ENCODE assay signal across 8 cellular contexts in genomic region chr5:56588636-56589485, GRCh38.
DNase-seq lines count a peak whose midpoint lies in the region; ATAC-seq, FAIRE-seq and TF ChIP-seq lines count a peak whose summit lies in the region.

No MANE protein-coding gene starts in this region.

- H3K27ac Mint-ChIP-seq in IgD-negative memory B cell = peak overlapping the region; percentile 97 to 100 (median 100)
- H3K27ac Mint-ChIP-seq in activated T-helper 1 cell treated with anti-CD3 and anti-CD28 coated beads, Interleukin-12 subunit alpha, Interleukin-12 subunit beta, Interleukin-2, Interleukin-4 antibody, amounts not matched to agents 30 ng/mL and 10 ng/mL and 1 ng/mL, durations not matched to agents 14 hours and 24 hours and 36 hours = peak overlapping the region; percentile 78

- H3K4me3 ChIP-seq in lower lobe of right lung = no peak overlapping the region

- no peaks in the 10 kb centered on the region for H3K9me3 ChIP-seq in lower lobe of right lung

- H3K27me3 ChIP-seq in lower lobe of right lung (ENCODE audit: low read depth) = no peaks in the 10 kb centered on the region

- H3K9me3 Mint-ChIP-seq in IgD-negative memory B cell = peaks cover 0 to 4% (median 2%) of the 10 kb centered on the region in 3 donors
- H3K9me3 Mint-ChIP-seq in activated T-helper 1 cell treated with anti-CD3 and anti-CD28 coated beads, Interleukin-12 subunit alpha, Interleukin-12 subunit beta, Interleukin-2, Interleukin-4 antibody, amounts not matched to agents 30 ng/mL and 10 ng/mL and 1 ng/mL, durations not matched to agents 14 hours and 24 hours and 36 hours = no peaks in the 10 kb centered on the region

- H3K36me3 ChIP-seq in lower lobe of right lung = no peaks in the 10 kb centered on the region

- H3K4me1 ChIP-seq in lower lobe of right lung = peaks cover 17% of the 10 kb centered on the region

- H3K4me3 Mint-ChIP-seq in IgD-negative memory B cell = peak overlapping the region; percentile 69 to 91 (median 82)
- peak overlapping the region; percentile 19 for H3K4me3 Mint-ChIP-seq in activated T-helper 1 cell treated with anti-CD3 and anti-CD28 coated beads, Interleukin-12 subunit alpha, Interleukin-12 subunit beta, Interleukin-2, Interleukin-4 antibody, amounts not matched to agents 30 ng/mL and 10 ng/mL and 1 ng/mL, durations not matched to agents 14 hours and 24 hours and 36 hours

- no peaks in the 10 kb centered on the region for H3K27me3 Mint-ChIP-seq in IgD-negative memory B cell
- H3K27me3 Mint-ChIP-seq in activated T-helper 1 cell treated with anti-CD3 and anti-CD28 coated beads, Interleukin-12 subunit alpha, Interleukin-12 subunit beta, Interleukin-2, Interleukin-4 antibody, amounts not matched to agents 30 ng/mL and 10 ng/mL and 1 ng/mL, durations not matched to agents 14 hours and 24 hours and 36 hours (ENCODE audit: insufficient read depth) = peaks cover 7% of the 10 kb centered on the region

- peak overlapping the region; percentile 53 for H3K27ac ChIP-seq in lower lobe of right lung

- DNase-seq in GM12891 (ENCODE audit: insufficient read length, low spot score) (peak; percentile 65), lower lobe of right lung (peak; percentile 64), amygdala (lab: John Stamatoyannopoulos, UW) (no peak), Kasumi-1 (lab: John Stamatoyannopoulos, UW) (no peak), HPDE6-E6E7 (ENCODE audit: extremely low spot score) (no peak)
- peak; percentile 65 for DNase-seq in activated T-helper 1 cell treated with anti-CD3 and anti-CD28 coated beads, Interleukin-12 subunit alpha, Interleukin-12 subunit beta, Interleukin-2, Interleukin-4 antibody, amounts not matched to agents 30 ng/mL and 10 ng/mL and 1 ng/mL, durations not matched to agents 14 hours and 24 hours and 36 hours (ENCODE audit: low spot score)

- intact Hi-C loops in activated T-helper 1 cell treated with anti-CD3 and anti-CD28 coated beads, Interleukin-12 subunit alpha, Interleukin-12 subunit beta, Interleukin-2, Interleukin-4 antibody, amounts not matched to agents 30 ng/mL and 10 ng/mL and 1 ng/mL, durations not matched to agents 14 hours and 24 hours and 36 hours (cut with micrococcal nuclease) = loop anchor here (1.0 to 5.0 kb wide), 3 partner anchors 21 to 317 kb away; no protein-coding TSS in a partner anchor
- intact Hi-C loops in lower lobe of right lung (cut with DNase I) = no loop called here

- TF ChIP-seq POLR2A in GM12891 (IDR thresholded peaks at IDR 0.05; ENCODE audit: low read depth, low read length) = peak; percentile 44; the same call in 1 of the 2 replicates

- peaks cover 1% of the 10 kb centered on the region for H3K36me3 Mint-ChIP-seq in IgD-negative memory B cell
- H3K36me3 Mint-ChIP-seq in activated T-helper 1 cell treated with anti-CD3 and anti-CD28 coated beads, Interleukin-12 subunit alpha, Interleukin-12 subunit beta, Interleukin-2, Interleukin-4 antibody, amounts not matched to agents 30 ng/mL and 10 ng/mL and 1 ng/mL, durations not matched to agents 14 hours and 24 hours and 36 hours (ENCODE audit: low read depth) = peaks cover 16% of the 10 kb centered on the region

- TF ChIP-seq CTCF in lower lobe of right lung (IDR thresholded peaks at IDR 0.05) = no peak

- FAIRE-seq in GM12891 (lab: Jason Lieb, UNC) = peak; percentile 96

- peak; percentile 98 for ATAC-seq in GM21447 (IDR thresholded peaks at IDR 0.05; ENCODE audit: unreplicated experiment)
- ATAC-seq in lower lobe of right lung = peak; percentile 59 to 74

- H3K4me1 Mint-ChIP-seq in IgD-negative memory B cell = peaks cover 53 to 63% (median 55%) of the 10 kb centered on the region in 3 donors
- H3K4me1 Mint-ChIP-seq in activated T-helper 1 cell treated with anti-CD3 and anti-CD28 coated beads, Interleukin-12 subunit alpha, Interleukin-12 subunit beta, Interleukin-2, Interleukin-4 antibody, amounts not matched to agents 30 ng/mL and 10 ng/mL and 1 ng/mL, durations not matched to agents 14 hours and 24 hours and 36 hours (ENCODE audit: low read depth) = peaks cover 50% of the 10 kb centered on the region

TF ChIP-seq in GM12891, 5 proteins besides CTCF, POLR2A, EP300 and RAD21:
- TF ChIP-seq POU2F2 (IDR thresholded peaks at IDR 0.05; ENCODE audit: low read depth, low read length) (no peak), SPI1 (IDR thresholded peaks at IDR 0.05; ENCODE audit: low read depth, low read length) (peak; percentile 38; the same call in 1 of the 2 replicates)

Comparison
In these comparisons a context has a peak if more than half of its experiments do, and no peak if none do; other contexts are left out.
1. DNase-seq: peak in GM12891 (single experiment), activated T-helper 1 cell treated with anti-CD3 and anti-CD28 coated beads, Interleukin-12 subunit alpha, Interleukin-12 subunit beta, Interleukin-2, Interleukin-4 antibody, amounts not matched to agents 30 ng/mL and 10 ng/mL and 1 ng/mL, durations not matched to agents 14 hours and 24 hours and 36 hours (single experiment) and lower lobe of right lung (single experiment); none in amygdala (0 of 56), Kasumi-1 (0 of 2) and HPDE6-E6E7 (single experiment).